Comparison of ENCODE assay signal across 8 cellular contexts in the genomic region with DNA sequence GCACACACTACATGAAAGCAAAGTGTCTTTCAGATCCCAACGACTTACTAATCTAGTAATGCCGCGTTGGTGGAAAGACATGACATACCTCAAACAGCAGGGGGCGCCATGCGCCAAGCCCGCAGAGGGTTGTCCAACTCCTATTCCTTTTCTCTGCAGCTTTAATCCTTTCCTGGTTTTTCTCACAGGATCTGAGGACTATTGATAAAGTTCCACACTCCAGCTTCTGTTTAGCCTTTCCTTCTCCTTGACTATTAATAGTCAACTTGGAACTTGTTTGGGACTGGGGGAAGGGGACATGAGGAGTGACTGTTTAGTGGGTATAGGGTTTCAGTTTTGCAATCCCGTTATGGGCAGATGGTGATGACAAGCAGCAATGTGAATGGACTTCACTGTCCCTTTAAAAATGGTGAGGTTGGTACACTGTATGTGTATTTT.
A peak's percentile ranks its signal among the peaks of the same experiment; 100 is the strongest.
DNase-seq lines count a peak whose midpoint lies in the region; ATAC-seq, FAIRE-seq and TF ChIP-seq lines count a peak whose summit lies in the region.

No MANE protein-coding gene starts in this region.

- H3K27me3 ChIP-seq in astrocyte (ENCODE audit: insufficient read depth, low read length) (no peaks in the 10 kb centered on the region), skeletal muscle satellite cell (ENCODE audit: control insufficient read depth, insufficient read depth, low read length) (no peaks in the 10 kb centered on the region)

- no peak overlapping the region for H3K4me3 ChIP-seq in HEK293 (ENCODE audit: low read depth, low read length)
- H3K4me3 ChIP-seq in astrocyte (ENCODE audit: insufficient read depth, low read depth, low read length): no peak overlapping the region
- no peak overlapping the region for H3K4me3 ChIP-seq in skeletal muscle satellite cell (ENCODE audit: low read length)

- H3K4me1 Mint-ChIP-seq in astrocyte (ENCODE audit: low read depth, unreplicated experiment): peaks cover 23% of the 10 kb centered on the region

- H3K9me3 ChIP-seq in HEK293 (ENCODE audit: control insufficient read depth, insufficient read depth, low read depth, low read length) (no peaks in the 10 kb centered on the region), astrocyte (ENCODE audit: insufficient read depth, low read depth, low read length) (no peaks in the 10 kb centered on the region), skeletal muscle satellite cell (replicated peaks; ENCODE audit: low read length) (no peaks in the 10 kb centered on the region)

- no peaks in the 10 kb centered on the region for H4K20me1 ChIP-seq in astrocyte (ENCODE audit: insufficient read depth, low read length)

- FAIRE-seq in astrocyte (lab: Jason Lieb, UNC): peak; percentile 81

- no peak overlapping the region for H2AFZ ChIP-seq in astrocyte (ENCODE audit: low read depth, low read length)

- DNase-seq in Daoy (ENCODE audit: low read depth): peak; percentile 76
- DNase-seq in NCI-H1694 (lab: John Stamatoyannopoulos, UW): peak; percentile 94
- peak; percentile 52 to 70 (median 55) for DNase-seq in T-helper 2 cell
- DNase-seq in astrocyte (ENCODE audit: low read depth): peak; percentile 49
- DNase-seq in hypothalamus (lab: John Stamatoyannopoulos, UW): peak in 47 of 51 donors; percentile 18 to 93 (median 69)

- H3K4me1 ChIP-seq in HEK293 (ENCODE audit: control insufficient read depth, insufficient read depth, low read length) (no peaks in the 10 kb centered on the region), astrocyte (ENCODE audit: insufficient read depth, low read length) (peaks cover 9% of the 10 kb centered on the region), skeletal muscle satellite cell (ENCODE audit: control insufficient read depth, insufficient read depth, low read length) (peaks cover 23% of the 10 kb centered on the region)

- H3K27ac Mint-ChIP-seq in astrocyte (ENCODE audit: unreplicated experiment): no peak overlapping the region

- POLR2A ChIA-PET in HEK293 (lab: Yijun Ruan, JAX): no interaction called here

- H3K79me2 ChIP-seq in astrocyte (ENCODE audit: insufficient read depth, low read length): no peaks in the 10 kb centered on the region

- H3K9me3 Mint-ChIP-seq in astrocyte (ENCODE audit: unreplicated experiment): no peaks in the 10 kb centered on the region

- H3K4me3 Mint-ChIP-seq in astrocyte (ENCODE audit: unreplicated experiment): no peak overlapping the region

- H3K27me3 Mint-ChIP-seq in astrocyte (ENCODE audit: low read depth, unreplicated experiment): peaks cover 4% of the 10 kb centered on the region

- no peak overlapping the region for H3K27ac ChIP-seq in HEK293 (ENCODE audit: extremely low read depth, low read depth, low read length)
- H3K27ac ChIP-seq in astrocyte (ENCODE audit: low read depth, low read length): no peak overlapping the region

- peaks cover 6% of the 10 kb centered on the region for H3K36me3 Mint-ChIP-seq in astrocyte (ENCODE audit: low read depth, unreplicated experiment)

- no peak for ATAC-seq in GM18498 (IDR thresholded peaks at IDR 0.05; ENCODE audit: unreplicated experiment)

- H3K4me2 ChIP-seq in astrocyte (ENCODE audit: low read length) (no peak overlapping the region), skeletal muscle satellite cell (ENCODE audit: low read length) (peak overlapping the region; percentile 40)

- H3K36me3 ChIP-seq in HEK293 (ENCODE audit: control insufficient read depth in 2 of 2, insufficient read depth in 1 of 2, low read length in 2 of 2) (peaks cover 0 to 4% of the 10 kb centered on the region in 2 experiments; a peak in 1 of 3 replicates), astrocyte (ENCODE audit: insufficient read depth, low read length) (no peaks in the 10 kb centered on the region), skeletal muscle satellite cell (ENCODE audit: insufficient read depth, low read length) (no peaks in the 10 kb centered on the region)

- TF ChIP-seq CTCF in HEK293 (tag by site-specific recombination; IDR thresholded peaks at IDR 0.05): peak; percentile 85
- peak; percentile 99 for TF ChIP-seq CTCF in astrocyte (IDR thresholded peaks at IDR 0.05; ENCODE audit: insufficient read depth, low read depth, low read length)

- H3K9ac ChIP-seq in astrocyte (ENCODE audit: low read length): no peak overlapping the region
- H3K9ac ChIP-seq in skeletal muscle satellite cell (ENCODE audit: low read depth, low read length): no peak overlapping the region

- CTCF ChIA-PET in HEK293 (lab: Yijun Ruan, JAX): interaction anchor here (0.5 to 8.4 kb wide), 62 partner anchors 10 to 1585 kb away, joined by 3 to 134 read pairs (median 5); no protein-coding TSS in a partner anchor

TF ChIP-seq in HEK293, 187 proteins besides CTCF, POLR2A, EP300 and RAD21:
- peak; percentile 58; the same call in 1 of the 2 replicates for TF ChIP-seq ZFP3 (tag by site-specific recombination; IDR thresholded peaks at IDR 0.05; ENCODE audit: low read depth)
- peak; percentile 70 for TF ChIP-seq ZNF660 (tag by site-specific recombination; IDR thresholded peaks at IDR 0.05)
- no peak for TF ChIP-seq ZNF776 (tag by site-specific recombination; IDR thresholded peaks at IDR 0.05; ENCODE audit: borderline replicate concordance)
- TF ChIP-seq ZNF157 (tag by site-specific recombination; IDR thresholded peaks at IDR 0.05): no peak
- TF ChIP-seq ZNF366 (tag by site-specific recombination; conservative IDR thresholded peaks at IDR 0.05): peak; percentile 54
- TF ChIP-seq ZBTB48 (tag by site-specific recombination; IDR thresholded peaks at IDR 0.05): peak; percentile 61; the same call in 1 of the 2 replicates
- peak; percentile 37; the same call in 1 of the 2 replicates for TF ChIP-seq ZNF24 (tag by site-specific recombination; IDR thresholded peaks at IDR 0.05)
- peak; percentile 67 for TF ChIP-seq ZSCAN30 (tag by site-specific recombination; IDR thresholded peaks at IDR 0.05)
- no peak for TF ChIP-seq SETDB1 (IDR thresholded peaks at IDR 0.05; ENCODE audit: insufficient read length, low read length)
- TF ChIP-seq ZNF2 (tag by site-specific recombination; IDR thresholded peaks at IDR 0.05): peak; percentile 66; the same call in 1 of the 2 replicates
- no peak for TF ChIP-seq EGR2 (tag by site-specific recombination; IDR thresholded peaks at IDR 0.05; ENCODE audit: low read depth)
- TF ChIP-seq ZBTB17 (tag by site-specific recombination; IDR thresholded peaks at IDR 0.05): peak; percentile 50; the same call in 1 of the 2 replicates
- TF ChIP-seq ZNF426 (tag by site-specific recombination; IDR thresholded peaks at IDR 0.05): no peak
- no peak for TF ChIP-seq ZNF792 (tag by site-specific recombination; IDR thresholded peaks at IDR 0.05)
- TF ChIP-seq IKZF3 (tag by site-specific recombination; IDR thresholded peaks at IDR 0.05): peak; percentile 56; the same call in 1 of the 2 replicates
- no peak for TF ChIP-seq ZNF155 (tag by site-specific recombination; IDR thresholded peaks at IDR 0.05)
- TF ChIP-seq, protein P1, sequence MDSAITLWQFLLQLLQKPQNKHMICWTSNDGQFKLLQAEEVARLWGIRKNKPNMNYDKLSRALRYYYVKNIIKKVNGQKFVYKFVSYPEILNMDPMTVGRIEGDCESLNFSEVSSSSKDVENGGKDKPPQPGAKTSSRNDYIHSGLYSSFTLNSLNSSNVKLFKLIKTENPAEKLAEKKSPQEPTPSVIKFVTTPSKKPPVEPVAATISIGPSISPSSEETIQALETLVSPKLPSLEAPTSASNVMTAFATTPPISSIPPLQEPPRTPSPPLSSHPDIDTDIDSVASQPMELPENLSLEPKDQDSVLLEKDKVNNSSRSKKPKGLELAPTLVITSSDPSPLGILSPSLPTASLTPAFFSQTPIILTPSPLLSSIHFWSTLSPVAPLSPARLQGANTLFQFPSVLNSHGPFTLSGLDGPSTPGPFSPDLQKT (IDR thresholded peaks at IDR 0.05; ENCODE audit: borderline replicate concordance, low read depth, low read length): no peak
- TF ChIP-seq ZNF654 (tag by site-specific recombination; IDR thresholded peaks at IDR 0.05; ENCODE audit: low read depth): peak; percentile 96
- TF ChIP-seq ZNF112 (tag by site-specific recombination; IDR thresholded peaks at IDR 0.05): no peak
- peak; percentile 25; the same call in 1 of the 2 replicates for TF ChIP-seq ZNF629 (tag by site-specific recombination; IDR thresholded peaks at IDR 0.05)
- no peak for TF ChIP-seq ZNF837 (tag by site-specific recombination; IDR thresholded peaks at IDR 0.05)
